In genomic region chr4:180665994-180666818, GRCh38 we compare ENCODE assay signal across 10 cellular contexts.
A peak's percentile ranks its signal among the peaks of the same experiment; 100 is the strongest.
DNase-seq lines count a peak whose midpoint lies in the region; ATAC-seq and TF ChIP-seq lines count a peak whose summit lies in the region.
"Had no signal": no experiment of that assay in that cellular context is flagged by ENCODE, and none has a peak within 500 bp of the region (broad histone marks: within the 10 kb centered on the region; RNA-seq: fewer than 3 reads in every experiment).

No MANE protein-coding gene starts in this region.

- ATAC-seq in GM19351 (IDR thresholded peaks at IDR 0.05; ENCODE audit: unreplicated experiment): peak; percentile 76
- peak; percentile 73 for ATAC-seq in HG03175 (IDR thresholded peaks at IDR 0.05; ENCODE audit: unreplicated experiment)

- DNase-seq in DMS53 (lab: John Stamatoyannopoulos, UW): peak; percentile 58
- DNase-seq in DMS53 treated with DMSO at 0.1 percent for 48 hours (lab: John Stamatoyannopoulos, UW; ENCODE audit: unreplicated experiment): no peak
- peak; percentile 3 for DNase-seq in NCI-H446 treated with DMSO at 0.1 percent for 48 hours (lab: John Stamatoyannopoulos, UW)
- DNase-seq in adipocyte (ENCODE audit: low read depth): peak; percentile 86
- peak; percentile 29 for DNase-seq in kidney epithelial cell (ENCODE audit: low read depth)
- DNase-seq in cerebellar nuclear complex (lab: John Stamatoyannopoulos, UW): no peak
- DNase-seq: upper lobe of left lung had no signal

- peaks cover 3% of the 10 kb centered on the region for H3K4me1 ChIP-seq in adipocyte (ENCODE audit: control insufficient read depth, insufficient read depth, low read length)
- H3K4me1 ChIP-seq: BLaER1 treated with 17β-estradiol and CSF1 and Interleukin-3, amounts not matched to agents 10 nM and 100 nM; upper lobe of left lung had no signal

- H3K36me3 ChIP-seq in adipocyte (ENCODE audit: control insufficient read depth, insufficient read depth, low read length, severe bottlenecking) (no peaks in the 10 kb centered on the region), kidney epithelial cell (ENCODE audit: control insufficient read depth, insufficient read depth, low read length) (no peaks in the 10 kb centered on the region)
- H3K36me3 ChIP-seq: BLaER1 treated with 17β-estradiol and CSF1 and Interleukin-3, amounts not matched to agents 10 nM and 100 nM; upper lobe of left lung had no signal

- H3K27me3 ChIP-seq in adipocyte (replicated peaks; ENCODE audit: control insufficient read depth, insufficient read depth, low read length) (no peaks in the 10 kb centered on the region), kidney epithelial cell (ENCODE audit: control insufficient read depth, insufficient read depth, low read length) (no peaks in the 10 kb centered on the region)
- H3K27me3 ChIP-seq: BLaER1 treated with 17β-estradiol and CSF1 and Interleukin-3, amounts not matched to agents 10 nM and 100 nM; upper lobe of left lung had no signal

- H3K9ac ChIP-seq in adipocyte (ENCODE audit: low read length): no peak overlapping the region
- H3K9ac ChIP-seq: BLaER1 treated with 17β-estradiol and CSF1 and Interleukin-3, amounts not matched to agents 10 nM and 100 nM had no signal

- H3K4me3 ChIP-seq in adipocyte (ENCODE audit: low read length) (no peak overlapping the region), kidney epithelial cell (ENCODE audit: low read depth, low read length) (no peak overlapping the region)
- H3K4me3 ChIP-seq: BLaER1 treated with 17β-estradiol and CSF1 and Interleukin-3, amounts not matched to agents 10 nM and 100 nM; upper lobe of left lung had no signal

- H3K9me3 ChIP-seq in adipocyte (ENCODE audit: control insufficient read depth, low read length): no peaks in the 10 kb centered on the region
- H3K9me3 ChIP-seq: BLaER1 treated with 17β-estradiol and CSF1 and Interleukin-3, amounts not matched to agents 10 nM and 100 nM; upper lobe of left lung had no signal

- peak; percentile 76 for TF ChIP-seq CTCF in kidney epithelial cell (IDR thresholded peaks at IDR 0.05; ENCODE audit: insufficient read depth, low read length, poor library complexity, severe bottlenecking)

Comparison
In these comparisons a context has a peak if more than half of its experiments do, and no peak if none do; other contexts are left out.
1. DNase-seq: peak in DMS53 (single experiment), NCI-H446 treated with DMSO at 0.1 percent for 48 hours (single experiment), adipocyte (single experiment) and kidney epithelial cell (single experiment); none in DMS53 treated with DMSO at 0.1 percent for 48 hours (single experiment) and cerebellar nuclear complex (0 of 2).